8 cellular contexts compared by ENCODE assay signal in genomic region chr6:24535210-24535609, GRCh38.
"Had no signal": no experiment of that assay in that cellular context is flagged by ENCODE, and none has a peak within 500 bp of the region (broad histone marks: within the 10 kb centered on the region; RNA-seq: fewer than 3 reads in every experiment).

No MANE protein-coding gene starts in this region.

- FAIRE-seq: H1, H54 had no signal

- H3K27ac ChIP-seq: HL-60 had no signal

- H3K4me3 ChIP-seq: GM23338 had no signal

- DNase-seq: H9, HCEC 1CT, KG1 had no signal

- H3K4me1 Mint-ChIP-seq: IgD-negative memory B cell had no signal

- H3K9me3 Mint-ChIP-seq: GM23338, H9, IgD-negative memory B cell had no signal

- ATAC-seq: GM23338 had no signal

- H3K27ac Mint-ChIP-seq: GM23338, H9, IgD-negative memory B cell had no signal

- H3K27me3 Mint-ChIP-seq: IgD-negative memory B cell had no signal

- H3K4me3 Mint-ChIP-seq: GM23338, H9, IgD-negative memory B cell had no signal

- H2AFZ ChIP-seq: GM23338 had no signal

- H3K4me2 ChIP-seq: GM23338 had no signal
